19 cellular contexts compared by ENCODE assay signal in the genomic region with DNA sequence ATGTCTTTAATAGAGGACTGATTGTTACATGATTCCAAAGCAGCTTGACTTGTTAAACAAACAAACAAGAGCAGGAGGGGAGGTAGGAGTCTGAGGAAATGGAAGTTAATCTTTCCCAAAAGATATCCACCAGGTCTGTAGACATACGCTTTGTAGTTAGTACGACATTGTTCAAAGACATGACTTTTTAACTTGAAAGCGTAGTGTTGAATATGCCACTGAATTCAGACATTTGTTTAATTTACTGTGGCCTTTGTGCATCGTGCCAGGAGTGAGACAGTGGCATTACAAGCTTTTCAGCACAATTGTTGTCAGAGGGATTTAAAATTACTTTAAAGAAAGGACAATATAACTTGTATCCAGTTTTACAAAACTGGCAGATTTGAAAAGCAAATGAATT.
"Had no signal": no experiment of that assay in that cellular context is flagged by ENCODE, and none has a peak within 500 bp of the region (broad histone marks: within the 10 kb centered on the region; RNA-seq: fewer than 3 reads in every experiment).

No MANE protein-coding gene starts in this region.

- H3K79me2 ChIP-seq: hepatocyte had no signal

- DNase-seq: activated CD4-positive, alpha-beta memory T cell treated with anti-CD3 and anti-CD28 coated beads for 36 hours; activated CD4-positive, alpha-beta T cell treated with anti-CD3 and anti-CD28 coated beads for 48 hours; activated effector memory CD4-positive, alpha-beta T cell treated with Interleukin-2 at 50 U/mL for 16 hours; activated naive CD4-positive, alpha-beta T cell treated with anti-CD3 and anti-CD28 coated beads for 36 hours; activated T-cell treated with anti-CD3 and anti-CD28 coated beads, Interleukin-2, amount 50 U/mL, for 48 hours; effector CD4-positive, alpha-beta T cell; foreskin keratinocyte; glutamatergic neuron; mesenchymal stem cell; mucosa of descending colon; nephron progenitor cell; sigmoid colon; stimulated activated CD4-positive, alpha-beta T cell treated with anti-CD3 and anti-CD28 coated beads, Interleukin-15, amount 100 ng/mL, for 24 hours; stimulated activated CD8-positive, alpha-beta memory T cell treated with anti-CD3 and anti-CD28 coated beads, Interleukin-4, amount 100 ng/mL, for 48 hours; stimulated activated naive B cell treated with anti-CD40 and anti-IgM and Interleukin-4, amounts not matched to agents 10 μg/mL and 1 μg/mL and 100 μg/mL, for 72 hours; SW 1271; T-helper 17 cell had no signal

- H3K9me3 Mint-ChIP-seq: activated naive CD4-positive, alpha-beta T cell treated with anti-CD3 and anti-CD28 coated beads for 36 hours; nephron progenitor cell; stimulated activated naive B cell treated with anti-CD40 and anti-IgM and Interleukin-4, amounts not matched to agents 10 μg/mL and 1 μg/mL and 100 μg/mL, for 72 hours had no signal

- H3K4me1 Mint-ChIP-seq: T-helper 17 cell had no signal

- ATAC-seq: foreskin keratinocyte; mucosa of descending colon; stimulated activated naive B cell treated with anti-CD40 and anti-IgM and Interleukin-4, amounts not matched to agents 10 μg/mL and 1 μg/mL and 100 μg/mL, for 72 hours; T-helper 17 cell had no signal

- H3K27me3 Mint-ChIP-seq: stimulated activated naive B cell treated with anti-CD40 and anti-IgM and Interleukin-4, amounts not matched to agents 10 μg/mL and 1 μg/mL and 100 μg/mL, for 72 hours had no signal

- H3K9me3 ChIP-seq: mucosa of descending colon, sigmoid colon had no signal

- H3K4me3 ChIP-seq: hepatocyte, mucosa of descending colon, sigmoid colon, smooth muscle cell had no signal

- H3K27ac Mint-ChIP-seq: activated CD4-positive, alpha-beta memory T cell treated with anti-CD3 and anti-CD28 coated beads for 36 hours; activated naive CD4-positive, alpha-beta T cell treated with anti-CD3 and anti-CD28 coated beads for 36 hours; nephron progenitor cell; stimulated activated naive B cell treated with anti-CD40 and anti-IgM and Interleukin-4, amounts not matched to agents 10 μg/mL and 1 μg/mL and 100 μg/mL, for 72 hours; T-helper 17 cell had no signal

- H3K27ac ChIP-seq: foreskin keratinocyte, hepatocyte, sigmoid colon had no signal

- H2AFZ ChIP-seq: hepatocyte had no signal

- H3K4me3 Mint-ChIP-seq: activated CD4-positive, alpha-beta memory T cell treated with anti-CD3 and anti-CD28 coated beads for 36 hours; activated naive CD4-positive, alpha-beta T cell treated with anti-CD3 and anti-CD28 coated beads for 36 hours; nephron progenitor cell; stimulated activated naive B cell treated with anti-CD40 and anti-IgM and Interleukin-4, amounts not matched to agents 10 μg/mL and 1 μg/mL and 100 μg/mL, for 72 hours; T-helper 17 cell had no signal

- H3K4me2 ChIP-seq: hepatocyte, smooth muscle cell had no signal

- H3K4me1 ChIP-seq: sigmoid colon had no signal

- H3K27me3 ChIP-seq: foreskin keratinocyte, hepatocyte, sigmoid colon had no signal
